In the genomic region with DNA sequence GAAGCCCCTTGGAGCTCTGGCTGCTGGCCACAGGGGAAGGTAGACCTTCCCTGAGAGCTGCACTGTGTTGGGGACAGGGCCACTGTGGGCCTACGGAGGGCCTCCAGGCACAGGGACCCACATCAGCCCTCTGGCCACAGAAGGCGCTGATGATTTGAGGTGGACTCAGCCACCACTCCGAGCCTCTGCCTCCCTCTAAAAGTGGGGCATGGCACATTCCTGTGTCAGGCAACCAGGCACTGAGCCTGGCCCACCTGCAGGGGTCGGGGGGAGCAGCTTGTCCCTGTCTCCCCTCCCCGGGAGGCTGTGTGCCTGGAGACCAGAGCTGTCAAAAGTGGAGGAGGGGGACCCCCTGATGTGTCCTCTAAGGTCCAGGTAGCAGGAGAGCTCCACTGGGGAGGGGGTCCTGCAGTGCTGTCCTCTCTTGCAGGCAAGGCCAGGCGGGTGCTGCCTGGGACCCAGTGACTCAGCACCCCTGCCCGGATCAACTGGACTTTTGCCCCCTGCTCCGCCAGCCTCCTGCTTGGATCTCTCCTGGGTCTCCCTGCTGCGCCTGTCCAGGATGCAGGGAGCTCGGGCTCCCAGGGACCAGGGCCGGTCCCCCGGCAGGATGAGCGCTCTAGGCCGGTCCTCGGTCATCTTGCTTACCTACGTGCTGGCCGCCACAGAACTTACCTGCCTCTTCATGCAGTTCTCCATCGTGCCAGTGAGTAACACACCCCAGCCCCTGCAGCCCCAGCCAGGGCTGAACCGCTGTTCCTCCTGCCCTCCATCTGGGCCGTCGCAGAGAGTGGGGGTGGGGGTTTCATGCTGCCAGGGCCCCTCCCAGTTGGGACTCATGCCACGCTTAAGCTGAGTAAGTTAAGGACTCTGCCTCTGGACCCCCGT, we compare ENCODE assay signal across 1 cellular context.
TF ChIP-seq lines count a peak whose summit lies in the region.

No MANE protein-coding gene starts in this region.

TF ChIP-seq in A549, 52 proteins besides CTCF, POLR2A, EP300 and RAD21 (continued from another document):
- TF ChIP-seq FOSL2 (IDR thresholded peaks at IDR 0.05) (no peak), FOSL2 (CRISPR knock-in tag; IDR thresholded peaks at IDR 0.05) (peak; percentile 64), FOSB (CRISPR knock-in tag; IDR thresholded peaks at IDR 0.05) (no peak)
TF ChIP-seq in A549: peak in this region for 3.
